In genomic region chr1:201791051-201791774, GRCh38 we compare ENCODE assay signal across 1 cellular context.
TF ChIP-seq lines count a peak whose summit lies in the region.

No MANE protein-coding gene starts in this region.

TF ChIP-seq in GM12878, 131 proteins besides CTCF, POLR2A, EP300 and RAD21 (continued from another document):
- TF ChIP-seq ZNF687 (IDR thresholded peaks at IDR 0.05) (no peak), MYC (IDR thresholded peaks at IDR 0.05; ENCODE audit: insufficient read depth, insufficient read length, insufficient replicate concordance, low read length, severe bottlenecking) (no peak), MTA2 (IDR thresholded peaks at IDR 0.05; ENCODE audit: low read depth) (no peak), HDGF (IDR thresholded peaks at IDR 0.05) (no peak), MYB (IDR thresholded peaks at IDR 0.05; ENCODE audit: borderline replicate concordance, low read depth, low read length) (no peak), POU2F2 (IDR thresholded peaks at IDR 0.05; ENCODE audit: borderline replicate concordance, low read depth, low read length) (no peak), CHD2 (IDR thresholded peaks at IDR 0.05; ENCODE audit: borderline replicate concordance, low read depth, low read length) (no peak), BACH1 (IDR thresholded peaks at IDR 0.05; ENCODE audit: borderline replicate concordance) (no peak), ATF7 (IDR thresholded peaks at IDR 0.05; ENCODE audit: low read depth) (no peak), CREM (IDR thresholded peaks at IDR 0.05; ENCODE audit: low read depth) (no peak)
